8 cellular contexts compared by ENCODE assay signal in the genomic region with DNA sequence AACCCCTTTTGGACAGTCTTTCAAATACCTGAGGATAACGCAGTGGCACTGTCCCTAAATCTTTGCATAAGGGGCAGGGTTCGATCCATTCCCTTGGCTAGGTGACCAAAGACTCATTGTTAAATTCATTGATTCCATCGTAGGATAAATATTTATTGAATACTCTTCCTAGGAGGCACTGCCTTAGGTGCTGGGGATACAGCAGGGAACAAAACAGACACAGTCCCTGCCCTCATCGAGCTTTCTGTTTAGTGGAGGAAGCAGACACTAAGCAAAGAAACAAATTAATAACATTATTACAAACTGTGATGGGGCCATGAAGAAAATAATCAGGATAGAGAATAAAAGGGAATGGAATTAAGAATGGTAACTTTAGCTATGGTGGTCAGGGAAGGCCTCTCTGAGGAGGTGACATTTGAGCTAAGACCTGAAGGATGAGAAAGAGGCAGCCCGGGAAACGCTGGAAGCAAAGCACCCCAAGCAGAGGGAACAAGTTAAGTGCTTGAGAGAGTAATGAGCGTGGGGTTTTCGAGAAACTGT. TPM values are rescaled to one million over a fixed set of nuclear protein-coding genes. Genes with fewer than 3 reads are reported as not detected.
A peak's percentile ranks its signal among the peaks of the same experiment; 100 is the strongest.
DNase-seq lines count a peak whose midpoint lies in the region; ATAC-seq, FAIRE-seq and TF ChIP-seq lines count a peak whose summit lies in the region.

No MANE protein-coding gene starts in this region.

- ATAC-seq in stimulated activated naive CD8-positive, alpha-beta T cell treated with anti-CD3 and anti-CD28 coated beads, Interleukin-15, Interleukin-2, amounts not matched to agents 100 U/mL and 50 U/mL, for 24 hours, result no peak
- ATAC-seq in aorta (ENCODE audit: low FRiP score) (no peak), HG03521 (IDR thresholded peaks at IDR 0.05; ENCODE audit: unreplicated experiment) (no peak)

- peak overlapping the region; percentile 93 for H3K27ac Mint-ChIP-seq in stimulated activated naive CD8-positive, alpha-beta T cell treated with anti-CD3 and anti-CD28 coated beads, Interleukin-15, Interleukin-2, amounts not matched to agents 100 ng/mL and 50 ng/mL, for 24 hours

- H3K9me3 ChIP-seq in mononuclear cell (ENCODE audit: low read depth, low read length), result no peaks in the 10 kb centered on the region
- H3K9me3 ChIP-seq in aorta (ENCODE audit: control insufficient read depth, low read length), result no peaks in the 10 kb centered on the region

- no peak for TF ChIP-seq CTCF in bronchial epithelial cell (IDR thresholded peaks at IDR 0.05; ENCODE audit: insufficient read depth, low read length, severe bottlenecking)

- H3K36me3 ChIP-seq in bronchial epithelial cell (ENCODE audit: control insufficient read depth, insufficient read depth, low read length) (peaks cover 14% of the 10 kb centered on the region), aorta (ENCODE audit: control insufficient read depth in 1 of 2, insufficient read depth in 2 of 2, low read length in 1 of 2) (peaks cover 0 to 3% of the 10 kb centered on the region in 2 donors)

- H3K4me3 ChIP-seq in bronchial epithelial cell (ENCODE audit: low read depth, low read length) (peak overlapping the region; percentile 68), mononuclear cell (ENCODE audit: low read length) (peak overlapping the region; percentile 60), aorta (ENCODE audit: low read length in 2 of 2) (peak overlapping the region; percentile 56 to 66)

- H3K27me3 ChIP-seq in bronchial epithelial cell (ENCODE audit: control insufficient read depth, insufficient read depth, low read length), result no peaks in the 10 kb centered on the region
- H3K27me3 ChIP-seq in mononuclear cell (ENCODE audit: insufficient read depth, low read length), result no peaks in the 10 kb centered on the region
- no peaks in the 10 kb centered on the region for H3K27me3 ChIP-seq in aorta (ENCODE audit: control insufficient read depth in 1 of 2, insufficient read depth in 2 of 2, low read length in 1 of 2)

- peak overlapping the region; percentile 6 to 76 for H3K27ac ChIP-seq in aorta (ENCODE audit: low read depth in 1 of 2, low read length in 2 of 2)

- 25 to 33% methylated on average over 8 of the region's 8 CpGs for WGBS in aorta, 2 donors

- no peaks in the 10 kb centered on the region for H3K27me3 Mint-ChIP-seq in stimulated activated naive CD8-positive, alpha-beta T cell treated with anti-CD3 and anti-CD28 coated beads, Interleukin-15, Interleukin-2, amounts not matched to agents 100 ng/mL and 50 ng/mL, for 24 hours

- peaks cover 32% of the 10 kb centered on the region for H3K4me1 Mint-ChIP-seq in stimulated activated naive CD8-positive, alpha-beta T cell treated with anti-CD3 and anti-CD28 coated beads, Interleukin-15, Interleukin-2, amounts not matched to agents 100 ng/mL and 50 ng/mL, for 24 hours (ENCODE audit: low read depth)

- H3K4me1 ChIP-seq in mononuclear cell (ENCODE audit: insufficient read depth, low read length), result peaks cover 21% of the 10 kb centered on the region
- no peaks in the 10 kb centered on the region for H3K4me1 ChIP-seq in aorta (ENCODE audit: control insufficient read depth in 1 of 2, insufficient read depth in 2 of 2, low read length in 2 of 2)

- intact Hi-C loops in aorta (cut with DNase I), result no loop called here

- H3K36me3 Mint-ChIP-seq in stimulated activated naive CD8-positive, alpha-beta T cell treated with anti-CD3 and anti-CD28 coated beads, Interleukin-15, Interleukin-2, amounts not matched to agents 100 ng/mL and 50 ng/mL, for 24 hours (ENCODE audit: low read depth), result peaks cover 47% of the 10 kb centered on the region

- peak overlapping the region; percentile 93 for H3K4me3 Mint-ChIP-seq in stimulated activated naive CD8-positive, alpha-beta T cell treated with anti-CD3 and anti-CD28 coated beads, Interleukin-15, Interleukin-2, amounts not matched to agents 100 ng/mL and 50 ng/mL, for 24 hours

- no peaks in the 10 kb centered on the region for H3K9me3 Mint-ChIP-seq in stimulated activated naive CD8-positive, alpha-beta T cell treated with anti-CD3 and anti-CD28 coated beads, Interleukin-15, Interleukin-2, amounts not matched to agents 100 ng/mL and 50 ng/mL, for 24 hours

- no peak for DNase-seq in stimulated activated naive CD8-positive, alpha-beta T cell treated with anti-CD3 and anti-CD28 coated beads, Interleukin-15, Interleukin-2, amounts not matched to agents 100 U/mL and 50 U/mL, for 24 hours
- DNase-seq in bronchial epithelial cell (ENCODE audit: low read depth), result no peak
- DNase-seq in aorta, result no peak
- DNase-seq in effector CD4-positive, alpha-beta T cell, result no peak
- no peak for DNase-seq in activated gamma-delta T cell (lab: John Stamatoyannopoulos, UW)

- FAIRE-seq in bronchial epithelial cell (lab: Jason Lieb, UNC), result no peak

RNA-seq across cellular contexts. Expression of a gene that starts 0.7 kb away (rescaled TPM):
- total RNA-seq in bronchial epithelial cell, result 24.2 and 26.2 TPM in 2 replicates
- 15.7 TPM for total RNA-seq in mononuclear cell
- 10 to 100 TPM; 26.7 to 39.7 TPM for total RNA-seq in aorta
- 10 to 100 TPM; 12.6 to 45.2 TPM for polyA plus RNA-seq in aorta

RNA-seq across cellular contexts. Expression of a gene that starts 8.0 kb away (rescaled TPM):
- total RNA-seq in bronchial epithelial cell (2.6 and 2.8 TPM in 2 replicates), mononuclear cell (1.3 TPM), aorta (10 to 100 TPM in 1 of 2 donors, 1 to 10 TPM in 1; 9.0 to 15.6 TPM)
- 10 to 100 TPM; 33.2 to 33.9 TPM for polyA plus RNA-seq in aorta

RNA-seq across cellular contexts. Expression of a gene that starts 8.5 kb away (rescaled TPM):
- total RNA-seq in bronchial epithelial cell, result 10.0 and 11.1 TPM in 2 replicates
- total RNA-seq in mononuclear cell, result 32.2 TPM
- total RNA-seq in aorta, result 100 to 1,000 TPM in 1 of 2 donors, 10 to 100 TPM in 1; 93.7 to 134 TPM
- 100 to 1,000 TPM in 1 of 2 donors, 10 to 100 TPM in 1; 15.7 to 182 TPM for polyA plus RNA-seq in aorta

RNA-seq across cellular contexts. Expression of a gene that starts 19.4 kb away (rescaled TPM):
- total RNA-seq in bronchial epithelial cell (150 and 162 TPM in 2 replicates), mononuclear cell (102 TPM), aorta (10 to 100 TPM; 80.1 to 87.9 TPM)
- polyA plus RNA-seq in aorta, result 10 to 100 TPM; 13.5 to 40.3 TPM

RNA-seq across cellular contexts. Expression of a gene that starts 25.3 kb away (rescaled TPM):
- total RNA-seq in bronchial epithelial cell (138 TPM in 2 replicates), mononuclear cell (50.1 TPM), aorta (100 to 1,000 TPM; 196 to 206 TPM)
- 100 to 1,000 TPM in 1 of 2 donors, 10 to 100 TPM in 1; 41.2 to 117 TPM for polyA plus RNA-seq in aorta
